In the genomic region with DNA sequence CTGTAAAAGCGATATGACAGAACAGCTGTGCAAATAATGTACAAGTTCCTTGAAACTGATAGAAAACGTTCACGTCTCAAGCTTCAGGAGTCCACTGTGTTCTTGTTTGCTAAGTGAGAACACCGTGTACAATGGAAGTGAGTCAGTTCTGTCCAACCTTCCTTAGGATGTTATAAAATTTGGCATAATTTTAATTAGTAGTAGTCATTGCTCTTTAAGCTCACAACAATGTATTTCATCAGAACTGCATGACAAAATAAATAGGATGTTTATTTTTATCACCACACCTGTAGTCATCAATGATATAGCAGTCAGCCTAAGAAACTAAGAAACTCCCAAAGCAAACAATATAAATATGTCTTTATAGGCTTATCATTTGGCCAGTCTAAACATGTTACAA, we compare ENCODE assay signal across 33 cellular contexts. TPM values are rescaled to one million over a fixed set of nuclear protein-coding genes. Genes with fewer than 3 reads are reported as not detected.
A peak's percentile ranks its signal among the peaks of the same experiment; 100 is the strongest.
DNase-seq lines count a peak whose midpoint lies in the region; ATAC-seq and TF ChIP-seq lines count a peak whose summit lies in the region.
"Had no signal": no experiment of that assay in that cellular context is flagged by ENCODE, and none has a peak within 500 bp of the region (broad histone marks: within the 10 kb centered on the region; RNA-seq: fewer than 3 reads in every experiment).

No MANE protein-coding gene starts in this region.

- no peaks in the 10 kb centered on the region for H3K36me3 ChIP-seq in Panc1 (ENCODE audit: control insufficient read depth, insufficient read depth, low read length)
- H3K36me3 ChIP-seq: adrenal gland, BLaER1, gastroesophageal sphincter, thoracic aorta, uterus had no signal

- CTCF ChIA-PET in Panc1 (lab: Charles Lee): interaction anchor here (1.2 kb wide), 1 partner anchor 55 kb away, joined by 3 read pairs; no protein-coding TSS in a partner anchor

- intact Hi-C loops in Panc1 (cut with micrococcal nuclease; ENCODE audit: unreplicated experiment): no loop called here

- no peaks in the 10 kb centered on the region for H3K4me1 ChIP-seq in Panc1 (ENCODE audit: control insufficient read depth, insufficient read depth, low read length)
- H3K4me1 ChIP-seq: gastroesophageal sphincter, parathyroid adenoma, uterus had no signal

- in situ Hi-C loops in Panc1 (cut with HindIII; ENCODE audit: low pct_unique_long_range_greater_than_20kb, low sequenced_read_pairs): no loop called here

- POLR2A ChIA-PET in Panc1 (lab: Charles Lee): interaction anchor here (0.6 kb wide), 1 partner anchor 700 kb away, joined by 3 read pairs; no protein-coding TSS in a partner anchor

- TF ChIP-seq CTCF in Panc1 (IDR thresholded peaks at IDR 0.05): no peak

- no peaks in the 10 kb centered on the region for H3K27me3 ChIP-seq in Panc1 (ENCODE audit: control insufficient read depth, insufficient read depth, low read length)
- H3K27me3 ChIP-seq: adrenal gland, BLaER1, gastroesophageal sphincter, uterus had no signal

- H3K4me3 ChIP-seq in Panc1 (ENCODE audit: low read depth in 2 of 2, low read length in 2 of 2): no peak overlapping the region
- no peak overlapping the region for H3K4me3 ChIP-seq in skeletal muscle cell (ENCODE audit: low read depth, low read length)
- H3K4me3 ChIP-seq: adrenal gland, BLaER1, gastroesophageal sphincter, PC-9, thoracic aorta, uterus had no signal

- no peak overlapping the region for H3K27ac ChIP-seq in Panc1 (ENCODE audit: low read length)
- H3K27ac ChIP-seq: adrenal gland, BLaER1, gastroesophageal sphincter, HL-60, KMS-11, parathyroid adenoma, PC-9, thoracic aorta, uterus had no signal

- DNase-seq in DMS53 treated with DMSO at 0.1 percent for 48 hours (lab: John Stamatoyannopoulos, UW; ENCODE audit: unreplicated experiment) (peak; percentile 36), Panc1 (ENCODE audit: low read depth, low spot score) (peak; percentile 27), skeletal muscle cell (ENCODE audit: low read depth) (peak; percentile 49), mucosa of gallbladder (ENCODE audit: low spot score) (no peak)
- DNase-seq in activated CD4-positive, alpha-beta T cell treated with anti-CD3 and anti-CD28 coated beads for 1 hour: no peak
- no peak for DNase-seq in activated CD4-positive, alpha-beta T cell treated with anti-CD3 and anti-CD28 coated beads for 48 hours
- DNase-seq: activated CD8-positive, alpha-beta memory T cell treated with anti-CD3 and anti-CD28 coated beads, Interleukin-2, amount 50 U/mL, for 48 hours; activated CD8-positive, alpha-beta T cell treated with anti-CD3 and anti-CD28 coated beads for 36 hours; activated naive CD4-positive, alpha-beta T cell treated with anti-CD3 and anti-CD28 coated beads, Interleukin-2, amount 10 ng/mL, durations not matched to agents 7 days and 5 days; adrenal gland; cerebellar nuclear complex; dermis blood vessel endothelial cell; endodermal cell; H9; hippocampal formation; left cardiac atrium; NCI-H187; NCI-H510A; PC-9; right cardiac atrium; SHP77; stimulated activated CD4-positive, alpha-beta T cell treated with anti-CD3 and anti-CD28 coated beads, Interleukin-12 subunit alpha, Interleukin-12 subunit beta, amount 100 ng/mL, for 4 hours; stimulated activated CD4-positive, alpha-beta T cell treated with anti-CD3 and anti-CD28 coated beads, Interleukin-2, amount 100 ng/mL, for 48 hours; stimulated activated naive CD8-positive, alpha-beta T cell treated with anti-CD3 and anti-CD28 coated beads, Interleukin-15, amount 100 ng/mL, for 72 hours; uterus had no signal

- ATAC-seq in Panc1 (no peak), esophagus mucosa (peak; percentile 97)
- ATAC-seq: activated CD8-positive, alpha-beta T cell treated with anti-CD3 and anti-CD28 coated beads for 36 hours; activated T-helper 17 cell treated with anti-CD3 and anti-CD28 coated beads, Interleukin-2, amount 50 U/mL, for 72 hours; gastroesophageal sphincter; left cardiac atrium; right cardiac atrium; stimulated activated naive CD8-positive, alpha-beta T cell treated with anti-CD3 and anti-CD28 coated beads, Interleukin-15, amount 100 ng/mL, for 72 hours had no signal

- no peaks in the 10 kb centered on the region for H3K9me3 ChIP-seq in Panc1 (ENCODE audit: control insufficient read depth, insufficient read depth, low read depth, low read length)
- H3K9me3 ChIP-seq: adrenal gland, BLaER1, gastroesophageal sphincter, thoracic aorta, uterus had no signal

- BruUV-seq in Panc1 (replicated peaks; lab: Mats Ljungman, UMichigan): no TSS peak

RNA-seq across cellular contexts. Expression of gene RGS2, which starts 53.0 kb away (rescaled TPM):
- total RNA-seq in Panc1 (2021; ENCODE audit: unreplicated experiment) (4.5 TPM), esophagus mucosa (10.8 TPM), mucosa of gallbladder (59.7 TPM)
- 19.5 TPM for polyA plus RNA-seq in Panc1 (2012; ENCODE audit: insufficient read length)

Comparison
In these comparisons a context has a peak if more than half of its experiments do, and no peak if none do; other contexts are left out.
1. DNase-seq: peak in DMS53 treated with DMSO at 0.1 percent for 48 hours (single experiment), Panc1 (single experiment) and skeletal muscle cell (single experiment); none in mucosa of gallbladder (single experiment), activated CD4-positive, alpha-beta T cell treated with anti-CD3 and anti-CD28 coated beads for 1 hour (single experiment) and activated CD4-positive, alpha-beta T cell treated with anti-CD3 and anti-CD28 coated beads for 48 hours (single experiment).